In the genomic region with DNA sequence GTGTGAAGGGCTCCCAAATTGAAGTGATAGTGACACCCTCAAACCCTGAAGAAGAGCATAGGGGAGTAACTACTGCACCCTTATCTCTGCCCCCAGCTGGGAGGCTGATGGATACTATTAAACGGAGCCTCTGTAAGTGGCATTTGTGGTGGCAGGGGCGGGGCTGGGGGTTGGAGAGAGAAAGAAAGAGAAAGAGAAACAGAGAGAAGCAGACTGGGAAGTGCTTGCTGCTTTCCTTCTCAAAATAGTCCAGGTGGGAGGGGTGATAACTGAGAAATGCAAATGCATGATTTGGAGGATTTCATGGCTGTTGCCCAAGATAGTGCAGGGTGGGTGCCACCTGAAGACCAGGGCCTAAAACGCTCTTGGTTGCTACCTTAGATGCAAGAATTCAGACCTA, we compare ENCODE assay signal across 8 cellular contexts.
DNase-seq lines count a peak whose midpoint lies in the region; ATAC-seq and TF ChIP-seq lines count a peak whose summit lies in the region.

No MANE protein-coding gene starts in this region.

- in situ Hi-C loops in ACHN (cut with HindIII; ENCODE audit: low pct_ligation_motif_present, low pct_unique_long_range_greater_than_20kb, low sequenced_read_pairs), result no loop called here

- peaks cover 0 to 3% (median 0%) of the 10 kb centered on the region in 3 donors for H3K36me3 Mint-ChIP-seq in CD8-positive, alpha-beta memory T cell
- H3K36me3 Mint-ChIP-seq in activated naive CD4-positive, alpha-beta T cell treated with anti-CD3 and anti-CD28 coated beads, Interleukin-2, amount 10 ng/mL, durations not matched to agents 7 days and 5 days, result peaks cover 10% of the 10 kb centered on the region

- H3K4me3 Mint-ChIP-seq in CD8-positive, alpha-beta memory T cell, result peak overlapping the region in 6 of 7 donors; percentile 54 to 88 (median 63)
- peak overlapping the region; percentile 21 for H3K4me3 Mint-ChIP-seq in activated naive CD4-positive, alpha-beta T cell treated with anti-CD3 and anti-CD28 coated beads, Interleukin-2, amount 10 ng/mL, durations not matched to agents 7 days and 5 days

- H3K27me3 Mint-ChIP-seq in CD8-positive, alpha-beta memory T cell, result no peaks in the 10 kb centered on the region
- H3K27me3 Mint-ChIP-seq in activated naive CD4-positive, alpha-beta T cell treated with anti-CD3 and anti-CD28 coated beads, Interleukin-2, amount 10 ng/mL, durations not matched to agents 7 days and 5 days, result no peaks in the 10 kb centered on the region

- no peaks in the 10 kb centered on the region for H3K9me3 ChIP-seq in CD8-positive, alpha-beta memory T cell (ENCODE audit: low read length)

- H2AFZ ChIP-seq in KMS-11 (ENCODE audit: low read depth), result peak overlapping the region; percentile 81

- no peaks in the 10 kb centered on the region for H3K27me3 ChIP-seq in CD8-positive, alpha-beta memory T cell (ENCODE audit: insufficient read depth, low read length, poor library complexity, severe bottlenecking)
- H3K27me3 ChIP-seq in KMS-11 (ENCODE audit: insufficient read depth, low read depth), result no peaks in the 10 kb centered on the region

- no peaks in the 10 kb centered on the region for H4K20me1 ChIP-seq in KMS-11 (ENCODE audit: insufficient read depth)

- H3K79me2 ChIP-seq in KMS-11 (ENCODE audit: insufficient read depth, low read depth), result no peaks in the 10 kb centered on the region

- no peak overlapping the region for H3K27ac ChIP-seq in CD8-positive, alpha-beta memory T cell (ENCODE audit: low read depth, low read length)
- H3K27ac ChIP-seq in KMS-11, result peak overlapping the region; percentile 51

- H3K9me3 Mint-ChIP-seq in CD8-positive, alpha-beta memory T cell, result peaks cover 0 to 3% (median 0%) of the 10 kb centered on the region in 5 donors
- H3K9me3 Mint-ChIP-seq in activated naive CD4-positive, alpha-beta T cell treated with anti-CD3 and anti-CD28 coated beads, Interleukin-2, amount 10 ng/mL, durations not matched to agents 7 days and 5 days, result peaks cover 11% of the 10 kb centered on the region

- H3K27ac Mint-ChIP-seq in CD8-positive, alpha-beta memory T cell, result peak overlapping the region; percentile 36 to 87 (median 76)
- H3K27ac Mint-ChIP-seq in activated naive CD4-positive, alpha-beta T cell treated with anti-CD3 and anti-CD28 coated beads, Interleukin-2, amount 10 ng/mL, durations not matched to agents 7 days and 5 days, result peak overlapping the region; percentile 88

- H3K4me2 ChIP-seq in KMS-11, result peak overlapping the region; percentile 82

- DNase-seq in CD8-positive, alpha-beta memory T cell, result peak in 4 of 5 donors; percentile 8 to 54 (median 24)
- peak; percentile 88 for DNase-seq in activated naive CD4-positive, alpha-beta T cell treated with anti-CD3 and anti-CD28 coated beads, Interleukin-2, amount 10 ng/mL, durations not matched to agents 7 days and 5 days
- DNase-seq in SIG-M5 treated with dmso at 0.1 percent for 504 hours (lab: John Stamatoyannopoulos, UW; ENCODE audit: unreplicated experiment) (no peak), DMS153 (lab: John Stamatoyannopoulos, UW) (no peak), NCI-H69 (lab: John Stamatoyannopoulos, UW) (no peak), ACHN (no peak)

- TF ChIP-seq CTCF in KMS-11 (conservative IDR thresholded peaks at IDR 0.05; ENCODE audit: low read depth, low read length), result no peak

- CTCF ChIA-PET in CD8-positive, alpha-beta memory T cell (lab: Charles Lee), result no interaction called here
- CTCF ChIA-PET in activated naive CD4-positive, alpha-beta T cell treated with anti-CD3 and anti-CD28 coated beads, Interleukin-2, amount 10 ng/mL, durations not matched to agents 7 days and 5 days (lab: Charles Lee), result interaction anchor here (0.5 to 0.9 kb wide), 2 partner anchors 334 to 1629 kb away, joined by 3 to 5 read pairs; no protein-coding TSS in a partner anchor

- no peaks in the 10 kb centered on the region for H3K36me3 ChIP-seq in CD8-positive, alpha-beta memory T cell (ENCODE audit: insufficient read depth, low read length)
- H3K36me3 ChIP-seq in KMS-11 (ENCODE audit: insufficient read depth), result no peaks in the 10 kb centered on the region

- H3K9ac ChIP-seq in KMS-11, result no peak overlapping the region

- H3K4me1 ChIP-seq in CD8-positive, alpha-beta memory T cell (ENCODE audit: insufficient read depth, low read length), result peaks cover 42% of the 10 kb centered on the region
- peaks cover 28% of the 10 kb centered on the region for H3K4me1 ChIP-seq in KMS-11 (ENCODE audit: low read depth, poor library complexity, severe bottlenecking)

- no peak overlapping the region for H3K4me3 ChIP-seq in CD8-positive, alpha-beta memory T cell (ENCODE audit: low read length)
- H3K4me3 ChIP-seq in KMS-11 (IDR thresholded peaks at IDR 0.05; ENCODE audit: insufficient read depth, low read depth, low read length), result no peak overlapping the region

- POLR2A ChIA-PET in CD8-positive, alpha-beta memory T cell (lab: Charles Lee), result no interaction called here

- peaks cover 45 to 60% (median 60%) of the 10 kb centered on the region in 3 donors for H3K4me1 Mint-ChIP-seq in CD8-positive, alpha-beta memory T cell
- peaks cover 69% of the 10 kb centered on the region for H3K4me1 Mint-ChIP-seq in activated naive CD4-positive, alpha-beta T cell treated with anti-CD3 and anti-CD28 coated beads, Interleukin-2, amount 10 ng/mL, durations not matched to agents 7 days and 5 days

- peak; percentile 91 for ATAC-seq in GM21447 (IDR thresholded peaks at IDR 0.05; ENCODE audit: unreplicated experiment)

Comparison
In these comparisons a context has a peak if more than half of its experiments do, and no peak if none do; other contexts are left out.
1. DNase-seq: peak in CD8-positive, alpha-beta memory T cell (4 of 5) and activated naive CD4-positive, alpha-beta T cell treated with anti-CD3 and anti-CD28 coated beads, Interleukin-2, amount 10 ng/mL, durations not matched to agents 7 days and 5 days (single experiment); none in SIG-M5 treated with dmso at 0.1 percent for 504 hours (single experiment), DMS153 (single experiment), NCI-H69 (single experiment) and ACHN (single experiment).